Comparison of ENCODE assay signal across 8 cellular contexts in genomic region chr12:57864811-57865751, GRCh38. TPM values are rescaled to one million over a fixed set of nuclear protein-coding genes. Genes with fewer than 3 reads are reported as not detected.
DNase-seq lines count a peak whose midpoint lies in the region; ATAC-seq and TF ChIP-seq lines count a peak whose summit lies in the region.

No MANE protein-coding gene starts in this region.

- no peak for TF ChIP-seq CTCF in GM12864 (IDR thresholded peaks at IDR 0.05; ENCODE audit: low read depth, low read length, missing control alignments)
- TF ChIP-seq CTCF in HFFc6 (IDR thresholded peaks at IDR 0.05) = no peak

- H3K36me3 ChIP-seq in muscle layer of duodenum (ENCODE audit: control insufficient read depth in 1 of 2, insufficient read depth in 2 of 2, low read length in 2 of 2) (no peaks in the 10 kb centered on the region), stomach smooth muscle (ENCODE audit: control insufficient read depth in 2 of 2, insufficient read depth in 2 of 2, low read length in 2 of 2) (no peaks in the 10 kb centered on the region)

- peak overlapping the region; percentile 89 for H3K27ac Mint-ChIP-seq in HFFc6

- ATAC-seq in esophagus mucosa = peak; percentile 78

- peak overlapping the region; percentile 96 for H3K27ac ChIP-seq in muscle layer of duodenum (ENCODE audit: low read length)
- H3K27ac ChIP-seq in stomach smooth muscle (ENCODE audit: low read length) = peak overlapping the region; percentile 89

- H3K27me3 ChIP-seq in muscle layer of duodenum (ENCODE audit: low read depth, low read length) = no peaks in the 10 kb centered on the region
- no peaks in the 10 kb centered on the region for H3K27me3 ChIP-seq in stomach smooth muscle (ENCODE audit: control insufficient read depth in 1 of 2, insufficient read depth in 2 of 2, low read length in 2 of 2)

- H3K4me1 ChIP-seq in muscle layer of duodenum (ENCODE audit: control insufficient read depth in 1 of 2, insufficient read depth in 2 of 2, low read length in 2 of 2) = peaks cover 4 to 31% of the 10 kb centered on the region in 2 donors
- peaks cover 45% of the 10 kb centered on the region for H3K4me1 ChIP-seq in stomach smooth muscle (ENCODE audit: control insufficient read depth, insufficient read depth, low read length)

- peak overlapping the region; percentile 71 to 86 for H3K9ac ChIP-seq in stomach smooth muscle (ENCODE audit: low read length in 2 of 2)

- H3K9me3 Mint-ChIP-seq in HFFc6 = no peaks in the 10 kb centered on the region

- peaks cover 55% of the 10 kb centered on the region for H3K4me1 Mint-ChIP-seq in HFFc6 (ENCODE audit: low read depth)

- H3K27me3 Mint-ChIP-seq in HFFc6 (ENCODE audit: insufficient read depth) = peaks cover 3% of the 10 kb centered on the region

- H3K4me3 ChIP-seq in GM12864 (ENCODE audit: low read depth, low read length) (peak overlapping the region; percentile 48), muscle layer of duodenum (ENCODE audit: low read depth in 1 of 2, low read length in 2 of 2) (peak overlapping the region; percentile 56 to 60), stomach smooth muscle (ENCODE audit: low read length in 2 of 2) (peak overlapping the region; percentile 59 to 73)

- H3K9me3 ChIP-seq in muscle layer of duodenum (ENCODE audit: control insufficient read depth in 1 of 2, low read length in 2 of 2) (no peaks in the 10 kb centered on the region), stomach smooth muscle (ENCODE audit: control insufficient read depth in 2 of 2, low read length in 2 of 2) (no peaks in the 10 kb centered on the region)

- no peak for DNase-seq in GM12864 (ENCODE audit: low read depth)
- peak; percentile 59 for DNase-seq in HFFc6
- peak; percentile 70 for DNase-seq in NCI-H460 (ENCODE audit: extremely low read depth, low read depth)
- DNase-seq in activated T-cell treated with anti-CD3 and anti-CD28 coated beads, Interleukin-2, amount 50 U/mL, for 1 hour = peak; percentile 61
- no peak for DNase-seq in GDM1 (lab: John Stamatoyannopoulos, UW)

- peak overlapping the region; percentile 86 for H3K4me3 Mint-ChIP-seq in HFFc6

- no peaks in the 10 kb centered on the region for H3K36me3 Mint-ChIP-seq in HFFc6 (ENCODE audit: low read depth)

RNA-seq across cellular contexts. Expression of gene CTDSP2, which starts 18.6 kb away (rescaled TPM):
- 100 to 1,000 TPM in 5 of 6 experiments, 10 to 100 TPM in 1; 99.2 to 128 (median 111) TPM for total RNA-seq in HFFc6 (2021; fragmentation: NEBNext Ultra II Directional; extraction: Animal tissue kit (Norgen Biotek cat#: 25700))
- 38.2 and 43.6 TPM in 2 replicates for total RNA-seq in NCI-H460 (2014; rRNA removed; shearing (Covaris generic))
- polyA plus RNA-seq in NCI-H460 (2014; cell fraction: nucleus; rRNA removed) = 16.5 and 19.6 TPM in 2 replicates
- 49.8 TPM for total RNA-seq in esophagus mucosa

RNA-seq across cellular contexts. Expression of gene AVIL, which starts 46.5 kb away (rescaled TPM):
- 1 to 10 TPM in 1 of 6 experiments, under 1 TPM in 5; 0.14 to 1.1 (median 0.67) TPM for total RNA-seq in HFFc6 (2021; fragmentation: NEBNext Ultra II Directional; extraction: Animal tissue kit (Norgen Biotek cat#: 25700))
- total RNA-seq in NCI-H460 (2014; rRNA removed; shearing (Covaris generic)) = 0.67 and 0.72 TPM in 2 replicates
- polyA plus RNA-seq in NCI-H460 (2014; cell fraction: nucleus; rRNA removed) = 0.18 and 0.26 TPM in 2 replicates
- 1.7 TPM for total RNA-seq in esophagus mucosa

Comparison
In these comparisons a context has a peak if more than half of its experiments do, and no peak if none do; other contexts are left out.
1. DNase-seq: peak in HFFc6 (single experiment), NCI-H460 (single experiment) and activated T-cell treated with anti-CD3 and anti-CD28 coated beads, Interleukin-2, amount 50 U/mL, for 1 hour (single experiment); none in GM12864 (single experiment) and GDM1 (single experiment).
2. Peak in every context shown above with its lines, with median percentiles within 50 percentile points of each other: H3K4me3 ChIP-seq.